17 cellular contexts compared by ENCODE assay signal in genomic region chr1:45171575-45171974, GRCh38.
"Had no signal": no experiment of that assay in that cellular context is flagged by ENCODE, and none has a peak within 500 bp of the region (broad histone marks: within the 10 kb centered on the region; RNA-seq: fewer than 3 reads in every experiment).

No MANE protein-coding gene starts in this region.

- H3K4me1 Mint-ChIP-seq: nephron had no signal

- H3K36me3 ChIP-seq: gastroesophageal sphincter, stomach, thoracic aorta, transverse colon had no signal

- H3K4me3 Mint-ChIP-seq: nephron had no signal

- H3K4me3 ChIP-seq: coronary artery, gastroesophageal sphincter, lung, psoas muscle, stomach, thoracic aorta, transverse colon had no signal

- H3K4me1 ChIP-seq: gastroesophageal sphincter had no signal

- H3K27ac Mint-ChIP-seq: nephron had no signal

- H3K9me3 ChIP-seq: gastroesophageal sphincter, psoas muscle, stomach, thoracic aorta, transverse colon had no signal

- H3K27me3 ChIP-seq: gastroesophageal sphincter, stomach, transverse colon had no signal

- DNase-seq: effector CD4-positive, alpha-beta T cell; glutamatergic neuron; left colon; left ventricle myocardium superior; mesenchymal stem cell; midbrain; psoas muscle; retina; stimulated activated naive CD4-positive, alpha-beta T cell; stomach; substantia nigra; transverse colon had no signal

- H3K27ac ChIP-seq: coronary artery, gastroesophageal sphincter, psoas muscle, stomach, thoracic aorta, transverse colon had no signal
